ENCODE assay signal across 1 cellular context in the genomic region with DNA sequence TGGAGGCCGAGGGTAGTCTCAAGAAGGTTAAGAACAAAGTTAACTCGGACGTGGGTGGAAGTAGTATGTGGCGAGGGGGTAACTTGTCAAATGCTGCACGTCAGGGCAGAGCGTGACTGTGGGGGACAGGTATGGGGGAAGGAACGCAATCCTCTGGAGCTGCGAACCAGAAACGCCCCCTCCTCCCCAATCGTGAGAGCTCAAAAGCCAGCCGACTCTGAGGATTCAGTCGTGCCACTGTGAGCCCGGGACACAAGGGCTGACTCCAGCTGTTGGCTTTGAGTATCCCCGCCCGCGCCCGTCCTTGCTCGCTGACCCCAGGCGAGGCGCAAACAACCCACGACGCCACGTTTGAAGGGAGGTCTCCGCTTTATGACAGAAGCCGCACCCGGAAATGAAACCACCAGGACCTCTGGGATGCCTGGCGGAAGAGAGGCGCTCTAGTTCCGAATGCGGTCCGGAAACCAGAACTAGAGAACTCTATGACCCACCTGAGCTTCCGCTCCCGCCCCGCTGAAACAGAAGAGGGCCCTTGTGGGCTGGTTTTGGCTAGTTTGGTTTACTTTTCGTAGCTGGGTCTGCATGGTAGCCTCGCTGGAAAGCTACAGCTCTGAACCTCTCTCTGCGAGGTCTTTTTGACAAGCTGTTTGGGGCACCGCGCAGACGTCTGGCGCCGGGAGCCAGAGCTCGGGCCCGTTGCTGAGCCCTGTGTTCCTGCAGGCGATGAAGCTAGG.
TF ChIP-seq lines count a peak whose summit lies in the region.

Gene PEX12, minus strand, starts transcription at position 377 of the 734 bp plus-strand sequence. CDS start 550 bp downstream, outside the sequence.

TF ChIP-seq in HepG2, 621 proteins besides CTCF, POLR2A, EP300 and RAD21 (continued from another document and continues in another):
- TF ChIP-seq ZNF598 (CRISPR knock-in tag; IDR thresholded peaks at IDR 0.05; ENCODE audit: borderline replicate concordance) (no peak; the same call in 1 of the 2 replicates), TEAD2 (CRISPR knock-in tag; IDR thresholded peaks at IDR 0.05) (0 out of 2 replicates have a peak, but pooled peaks have one; percentile 10), SSRP1 (CRISPR knock-in tag; IDR thresholded peaks at IDR 0.05) (no peak), POGK (CRISPR knock-in tag; conservative IDR thresholded peaks at IDR 0.05) (no peak; the same call in none of the 2 replicates), ZBTB7A (CRISPR knock-in tag; IDR thresholded peaks at IDR 0.05) (peak; percentile 61; the same call in 1 of the 2 replicates), SP5 (CRISPR knock-in tag; IDR thresholded peaks at IDR 0.05; ENCODE audit: borderline replicate concordance, low read depth) (0 out of 2 replicates have a peak, but pooled peaks have one; percentile 30), ZNF558 (CRISPR knock-in tag; IDR thresholded peaks at IDR 0.05; ENCODE audit: borderline replicate concordance) (no peak), ZNF710 (CRISPR knock-in tag; IDR thresholded peaks at IDR 0.05; ENCODE audit: borderline replicate concordance) (0 out of 2 replicates have a peak, but pooled peaks have one; percentile 48), ZNF850 (CRISPR knock-in tag; conservative IDR thresholded peaks at IDR 0.05) (no peak), ATAD3A (CRISPR knock-in tag; IDR thresholded peaks at IDR 0.05) (no peak), MAFG (CRISPR knock-in tag; IDR thresholded peaks at IDR 0.05) (no peak), ZNF543 (CRISPR knock-in tag; IDR thresholded peaks at IDR 0.05) (peak; percentile 51; the same call in 1 of the 2 replicates), ZNF407 (CRISPR knock-in tag; IDR thresholded peaks at IDR 0.05; ENCODE audit: not compliant biosample characterization) (peak; percentile 31), MAZ (IDR thresholded peaks at IDR 0.05; ENCODE audit: borderline replicate concordance, low read depth, low read length) (no peak; the same call in none of the 2 replicates), MAZ (CRISPR knock-in tag; IDR thresholded peaks at IDR 0.05; ENCODE audit: low read depth) (peak; percentile 49; the same call in 1 of the 2 replicates), ZNF775 (CRISPR knock-in tag; IDR thresholded peaks at IDR 0.05; ENCODE audit: borderline replicate concordance) (no peak), ZNF292 (CRISPR knock-in tag; IDR thresholded peaks at IDR 0.05; ENCODE audit: borderline replicate concordance, low read depth) (peak; percentile 70; the same call in 1 of the 2 replicates), ZNF20 (CRISPR knock-in tag; IDR thresholded peaks at IDR 0.05) (no peak), THAP11 (CRISPR knock-in tag; IDR thresholded peaks at IDR 0.05) (peak; percentile 95), KAT2B (IDR thresholded peaks at IDR 0.05; ENCODE audit: borderline replicate concordance, low read depth, low read length) (no peak), ZNF331 (CRISPR knock-in tag; IDR thresholded peaks at IDR 0.05) (peak; percentile 85), FOXC1 (CRISPR knock-in tag; IDR thresholded peaks at IDR 0.05; ENCODE audit: borderline replicate concordance) (peak; percentile 93; the same call in 1 of the 2 replicates), PRPF4 (IDR thresholded peaks at IDR 0.05; ENCODE audit: low read depth, low read length, poor library complexity, severe bottlenecking) (no peak), SMAD9 (CRISPR knock-in tag; IDR thresholded peaks at IDR 0.05) (no peak), ZSCAN29 (CRISPR knock-in tag; conservative IDR thresholded peaks at IDR 0.05) (no peak), CHD2 (IDR thresholded peaks at IDR 0.05; ENCODE audit: low read depth, low read length) (0 out of 2 replicates have a peak, but pooled peaks have one; percentile 28), TBP (CRISPR knock-in tag; IDR thresholded peaks at IDR 0.05) (no peak), SMAD1 (CRISPR knock-in tag; IDR thresholded peaks at IDR 0.05; ENCODE audit: borderline replicate concordance, low read depth) (no peak), ZNF460 (CRISPR knock-in tag; IDR thresholded peaks at IDR 0.05; ENCODE audit: borderline replicate concordance) (no peak), PRMT3 (CRISPR knock-in tag; IDR thresholded peaks at IDR 0.05; ENCODE audit: borderline replicate concordance, low read depth) (no peak), ZNF430 (CRISPR knock-in tag; IDR thresholded peaks at IDR 0.05) (peak; percentile 78), ZNF234 (CRISPR knock-in tag; conservative IDR thresholded peaks at IDR 0.05) (no peak), TMF1 (CRISPR knock-in tag; IDR thresholded peaks at IDR 0.05; ENCODE audit: low read depth) (no peak), ZNF572 (CRISPR knock-in tag; IDR thresholded peaks at IDR 0.05) (no peak), ZNF678 (CRISPR knock-in tag; IDR thresholded peaks at IDR 0.05) (no peak), ARHGAP35 (CRISPR knock-in tag; IDR thresholded peaks at IDR 0.05; ENCODE audit: borderline replicate concordance) (no peak), YEATS4 (CRISPR knock-in tag; IDR thresholded peaks at IDR 0.05; ENCODE audit: borderline replicate concordance) (peak; percentile 95), KAT7 (CRISPR knock-in tag; IDR thresholded peaks at IDR 0.05; ENCODE audit: borderline replicate concordance) (no peak), PAWR (CRISPR knock-in tag; IDR thresholded peaks at IDR 0.05; ENCODE audit: borderline replicate concordance) (no peak), ELF4 (CRISPR knock-in tag; IDR thresholded peaks at IDR 0.05; ENCODE audit: borderline replicate concordance) (peak; percentile 94; the same call in 1 of the 2 replicates), ZNF773 (CRISPR knock-in tag; IDR thresholded peaks at IDR 0.05; ENCODE audit: borderline replicate concordance) (no peak), NCOR1 (IDR thresholded peaks at IDR 0.05; ENCODE audit: borderline replicate concordance, low read length) (no peak)
- TF ChIP-seq, protein P1, sequence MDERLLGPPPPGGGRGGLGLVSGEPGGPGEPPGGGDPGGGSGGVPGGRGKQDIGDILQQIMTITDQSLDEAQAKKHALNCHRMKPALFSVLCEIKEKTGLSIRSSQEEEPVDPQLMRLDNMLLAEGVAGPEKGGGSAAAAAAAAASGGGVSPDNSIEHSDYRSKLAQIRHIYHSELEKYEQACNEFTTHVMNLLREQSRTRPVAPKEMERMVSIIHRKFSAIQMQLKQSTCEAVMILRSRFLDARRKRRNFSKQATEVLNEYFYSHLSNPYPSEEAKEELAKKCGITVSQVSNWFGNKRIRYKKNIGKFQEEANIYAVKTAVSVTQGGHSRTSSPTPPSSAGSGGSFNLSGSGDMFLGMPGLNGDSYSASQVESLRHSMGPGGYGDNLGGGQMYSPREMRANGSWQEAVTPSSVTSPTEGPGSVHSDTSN (CRISPR knock-in tag; IDR thresholded peaks at IDR 0.05), result no peak
- TF ChIP-seq, protein P2, sequence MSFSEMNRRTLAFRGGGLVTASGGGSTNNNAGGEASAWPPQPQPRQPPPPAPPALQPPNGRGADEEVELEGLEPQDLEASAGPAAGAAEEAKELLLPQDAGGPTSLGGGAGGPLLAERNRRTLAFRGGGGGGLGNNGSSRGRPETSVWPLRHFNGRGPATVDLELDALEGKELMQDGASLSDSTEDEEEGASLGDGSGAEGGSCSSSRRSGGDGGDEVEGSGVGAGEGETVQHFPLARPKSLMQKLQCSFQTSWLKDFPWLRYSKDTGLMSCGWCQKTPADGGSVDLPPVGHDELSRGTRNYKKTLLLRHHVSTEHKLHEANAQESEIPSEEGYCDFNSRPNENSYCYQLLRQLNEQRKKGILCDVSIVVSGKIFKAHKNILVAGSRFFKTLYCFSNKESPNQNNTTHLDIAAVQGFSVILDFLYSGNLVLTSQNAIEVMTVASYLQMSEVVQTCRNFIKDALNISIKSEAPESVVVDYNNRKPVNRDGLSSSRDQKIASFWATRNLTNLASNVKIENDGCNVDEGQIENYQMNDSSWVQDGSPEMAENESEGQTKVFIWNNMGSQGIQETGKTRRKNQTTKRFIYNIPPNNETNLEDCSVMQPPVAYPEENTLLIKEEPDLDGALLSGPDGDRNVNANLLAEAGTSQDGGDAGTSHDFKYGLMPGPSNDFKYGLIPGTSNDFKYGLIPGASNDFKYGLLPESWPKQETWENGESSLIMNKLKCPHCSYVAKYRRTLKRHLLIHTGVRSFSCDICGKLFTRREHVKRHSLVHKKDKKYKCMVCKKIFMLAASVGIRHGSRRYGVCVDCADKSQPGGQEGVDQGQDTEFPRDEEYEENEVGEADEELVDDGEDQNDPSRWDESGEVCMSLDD (CRISPR knock-in tag; IDR thresholded peaks at IDR 0.05; ENCODE audit: borderline replicate concordance), result no peak
- TF ChIP-seq, protein P3, sequence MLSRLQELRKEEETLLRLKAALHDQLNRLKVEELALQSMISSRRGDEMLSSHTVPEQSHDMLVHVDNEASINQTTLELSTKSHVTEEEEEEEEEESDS (CRISPR knock-in tag; IDR thresholded peaks at IDR 0.05; ENCODE audit: borderline replicate concordance), result no peak
